Comparison of ENCODE assay signal across 17 cellular contexts in the genomic region with DNA sequence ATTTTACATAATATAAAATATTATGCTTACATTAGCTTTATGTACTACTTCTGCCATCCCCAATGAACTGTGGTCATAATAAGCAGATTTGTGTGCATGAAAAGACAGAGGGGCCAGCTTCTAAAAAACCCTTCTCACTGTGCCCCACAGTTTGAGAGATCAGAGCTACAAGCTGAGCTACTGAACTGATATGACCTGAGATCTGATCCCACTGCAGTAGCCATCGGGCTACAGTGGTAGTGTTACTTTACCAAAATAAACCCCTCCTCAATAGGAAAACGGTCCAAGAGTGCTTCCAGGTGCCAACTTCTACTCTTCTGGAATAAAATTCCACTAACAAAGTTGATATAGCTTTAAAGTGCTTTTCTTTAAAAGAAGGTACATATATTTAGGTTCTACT. TPM values are rescaled to one million over a fixed set of nuclear protein-coding genes. Genes with fewer than 3 reads are reported as not detected.
DNase-seq lines count a peak whose midpoint lies in the region; ATAC-seq and TF ChIP-seq lines count a peak whose summit lies in the region.
"Had no signal": no experiment of that assay in that cellular context is flagged by ENCODE, and none has a peak within 500 bp of the region (broad histone marks: within the 10 kb centered on the region; RNA-seq: fewer than 3 reads in every experiment).

No MANE protein-coding gene starts in this region.

- H3K27me3 Mint-ChIP-seq in CD4-positive, CD25-positive, alpha-beta regulatory T cell: no peaks in the 10 kb centered on the region
- H3K27me3 Mint-ChIP-seq in CD8-positive, alpha-beta T cell (ENCODE audit: low read depth): no peaks in the 10 kb centered on the region
- H3K27me3 Mint-ChIP-seq in CD14-positive monocyte (ENCODE audit: low read depth in 3 of 3): no peaks in the 10 kb centered on the region

- no peaks in the 10 kb centered on the region for H3K9me2 ChIP-seq in SU-DHL-6 (replicated peaks; ENCODE audit: insufficient read depth, low read length)

- peaks cover 10% of the 10 kb centered on the region; the same call in 1 of the 2 replicates for H4K20me1 ChIP-seq in SU-DHL-6 (ENCODE audit: low read depth, low read length)

- H3K4me1 ChIP-seq in CD4-positive, CD25-positive, alpha-beta regulatory T cell (ENCODE audit: control insufficient read depth, insufficient read depth, low read length, poor library complexity, severe bottlenecking): peaks cover 89% of the 10 kb centered on the region
- peaks cover 13% of the 10 kb centered on the region for H3K4me1 ChIP-seq in CD8-positive, alpha-beta T cell (ENCODE audit: insufficient read depth, low read length)
- peaks cover 2% of the 10 kb centered on the region for H3K4me1 ChIP-seq in mesendoderm (ENCODE audit: control insufficient read depth, low read depth, low read length)

- H3K18ac ChIP-seq in mesendoderm (ENCODE audit: low read length): no peak overlapping the region

- peak overlapping the region; percentile 90 for H3K4me3 ChIP-seq in CD4-positive, CD25-positive, alpha-beta regulatory T cell (ENCODE audit: low read depth, low read length)
- no peak overlapping the region for H3K4me3 ChIP-seq in CD8-positive, alpha-beta T cell (ENCODE audit: low read depth, low read length)
- H3K4me3 ChIP-seq in SU-DHL-6 (ENCODE audit: insufficient read depth, low read length, poor library complexity, severe bottlenecking) (no peak overlapping the region), mesendoderm (ENCODE audit: low read length) (no peak overlapping the region)
- H3K4me3 ChIP-seq: PC-9 had no signal

- H3K79me2 ChIP-seq in SU-DHL-6 (ENCODE audit: insufficient read depth, low read length) (peaks cover 95% of the 10 kb centered on the region), mesendoderm (ENCODE audit: control insufficient read depth, insufficient read depth, low read length) (no peaks in the 10 kb centered on the region)

- peak overlapping the region; percentile 83 to 99 (median 92) for H3K27ac Mint-ChIP-seq in CD4-positive, CD25-positive, alpha-beta regulatory T cell
- H3K27ac Mint-ChIP-seq in CD8-positive, alpha-beta T cell: peak overlapping the region; percentile 47
- no peak overlapping the region for H3K27ac Mint-ChIP-seq in CD14-positive monocyte

- H4K5ac ChIP-seq in mesendoderm (ENCODE audit: low read length): no peak overlapping the region

- no peak overlapping the region for H2AK5ac ChIP-seq in mesendoderm (ENCODE audit: low read length)

- no peaks in the 10 kb centered on the region for H3K9me3 ChIP-seq in CD4-positive, CD25-positive, alpha-beta regulatory T cell (ENCODE audit: control insufficient read depth in 2 of 2, low read length in 2 of 2)
- H3K9me3 ChIP-seq in CD8-positive, alpha-beta T cell (ENCODE audit: low read length): no peaks in the 10 kb centered on the region
- no peaks in the 10 kb centered on the region for H3K9me3 ChIP-seq in SU-DHL-6 (ENCODE audit: insufficient read depth, low read length)

- H3K79me1 ChIP-seq in mesendoderm (ENCODE audit: low read length): no peaks in the 10 kb centered on the region

- peak overlapping the region; percentile 95 for H3K27ac ChIP-seq in CD4-positive, CD25-positive, alpha-beta regulatory T cell (ENCODE audit: insufficient read depth, low read length, poor library complexity, severe bottlenecking)
- H3K27ac ChIP-seq in CD8-positive, alpha-beta T cell (ENCODE audit: low read depth, low read length): no peak overlapping the region
- H3K27ac ChIP-seq in SU-DHL-6 (ENCODE audit: low read depth, low read length): no peak overlapping the region
- H3K27ac ChIP-seq in mesendoderm (ENCODE audit: low read depth, low read length): no peak overlapping the region
- H3K27ac ChIP-seq: PC-9, RWPE1 had no signal

- H3K56ac ChIP-seq in mesendoderm (ENCODE audit: low read length): no peak overlapping the region

- CTCF ChIA-PET in CD8-positive, alpha-beta T cell (lab: Charles Lee): no interaction called here

- H3K4me2 ChIP-seq in SU-DHL-6 (ENCODE audit: low read depth, low read length, poor library complexity, severe bottlenecking): peak overlapping the region; percentile 24
- H3K4me2 ChIP-seq in mesendoderm (ENCODE audit: low read length): no peak overlapping the region
- H3K4me2 ChIP-seq: PC-9 had no signal

- peaks cover 11% of the 10 kb centered on the region for H3K36me3 Mint-ChIP-seq in CD4-positive, CD25-positive, alpha-beta regulatory T cell
- no peaks in the 10 kb centered on the region for H3K36me3 Mint-ChIP-seq in CD8-positive, alpha-beta T cell
- H3K36me3 Mint-ChIP-seq in CD14-positive monocyte: no peaks in the 10 kb centered on the region

- H2BK120ac ChIP-seq in mesendoderm (ENCODE audit: low read depth, low read length): peak overlapping the region; percentile 61

- intact Hi-C loops in CD8-positive, alpha-beta T cell (cut with DNase I, micrococcal nuclease): loop anchor here in 1 of 2 experiments (5.0 kb wide), 1 partner anchor 44 kb away; a partner anchor contains a TSS
- intact Hi-C loops in CD14-positive monocyte (cut with micrococcal nuclease): no loop called here

- no peak overlapping the region for H2AFZ ChIP-seq in SU-DHL-6 (ENCODE audit: low read depth, low read length, severe bottlenecking)
- H2AFZ ChIP-seq: PC-9 had no signal

- POLR2A ChIA-PET in CD8-positive, alpha-beta T cell (lab: Charles Lee): interaction anchor here (1.1 kb wide), 1 partner anchor 10 kb away, joined by 3 read pairs; no protein-coding TSS in a partner anchor

- peak overlapping the region; percentile 27 to 80 (median 64) for H3K4me3 Mint-ChIP-seq in CD4-positive, CD25-positive, alpha-beta regulatory T cell
- no peak overlapping the region for H3K4me3 Mint-ChIP-seq in CD8-positive, alpha-beta T cell
- no peak overlapping the region for H3K4me3 Mint-ChIP-seq in CD14-positive monocyte

- no peaks in the 10 kb centered on the region for H3K9me3 Mint-ChIP-seq in CD4-positive, CD25-positive, alpha-beta regulatory T cell
- H3K9me3 Mint-ChIP-seq in CD8-positive, alpha-beta T cell: no peaks in the 10 kb centered on the region
- no peaks in the 10 kb centered on the region for H3K9me3 Mint-ChIP-seq in CD14-positive monocyte

- peaks cover 9% of the 10 kb centered on the region; the same call in 1 of the 2 replicates for H3F3A ChIP-seq in SU-DHL-6 (ENCODE audit: insufficient read depth)

- peaks cover 3% of the 10 kb centered on the region for H3K36me3 ChIP-seq in CD4-positive, CD25-positive, alpha-beta regulatory T cell (ENCODE audit: control insufficient read depth, insufficient read depth, low read length)
- H3K36me3 ChIP-seq in CD8-positive, alpha-beta T cell (ENCODE audit: insufficient read depth, low read length): no peaks in the 10 kb centered on the region
- H3K36me3 ChIP-seq in SU-DHL-6 (ENCODE audit: low read length) (no peaks in the 10 kb centered on the region; the same call in 1 of the 2 replicates), mesendoderm (ENCODE audit: control insufficient read depth, insufficient read depth, low read length) (no peaks in the 10 kb centered on the region)

- H3K27me3 ChIP-seq in CD4-positive, CD25-positive, alpha-beta regulatory T cell (ENCODE audit: control insufficient read depth, insufficient read depth, low read length): no peaks in the 10 kb centered on the region
- H3K27me3 ChIP-seq in CD8-positive, alpha-beta T cell (ENCODE audit: insufficient read depth, low read length): no peaks in the 10 kb centered on the region
- no peaks in the 10 kb centered on the region for H3K27me3 ChIP-seq in SU-DHL-6 (ENCODE audit: low read length)
- no peaks in the 10 kb centered on the region for H3K27me3 ChIP-seq in mesendoderm (ENCODE audit: insufficient read depth, low read length, poor library complexity)

- H3K4ac ChIP-seq in mesendoderm (ENCODE audit: low read depth, low read length): no peak overlapping the region

- peaks cover 49 to 79% (median 59%) of the 10 kb centered on the region in 4 donors for H3K4me1 Mint-ChIP-seq in CD4-positive, CD25-positive, alpha-beta regulatory T cell
- peaks cover 48% of the 10 kb centered on the region for H3K4me1 Mint-ChIP-seq in CD8-positive, alpha-beta T cell (ENCODE audit: low read depth)
- no peaks in the 10 kb centered on the region for H3K4me1 Mint-ChIP-seq in CD14-positive monocyte

- no peak overlapping the region for H2BK15ac ChIP-seq in mesendoderm (replicated peaks; ENCODE audit: low read depth)

- no CpG with 5 or more reads among the region's 2 CpGs for WGBS in mesendoderm (ENCODE audit: extremely low coverage, insufficient coverage, low lambda C conversion rate)

- H4K8ac ChIP-seq in mesendoderm (ENCODE audit: low read depth, low read length): no peak overlapping the region

- ATAC-seq in CD4-positive, CD25-positive, alpha-beta regulatory T cell (ENCODE audit: low read depth in 2 of 2): no peak
- ATAC-seq in CD8-positive, alpha-beta T cell: no peak
- ATAC-seq: SK-N-SH treated with all-trans-retinoic acid at 6 μM for 48 hours had no signal

- H3K23ac ChIP-seq in mesendoderm (ENCODE audit: low read length): no peak overlapping the region

- no peak for DNase-seq in CD4-positive, CD25-positive, alpha-beta regulatory T cell
- no peak for DNase-seq in CD8-positive, alpha-beta T cell
- DNase-seq in mesendoderm (no peak), retina (no peak), middle frontal gyrus (ENCODE audit: extremely low spot score, low spot score) (no peak), CD14-positive monocyte (ENCODE audit: low spot score) (no peak)
- DNase-seq: C1 segment of cervical spinal cord, DMS153, GF-D8, NCI-H1105, NCI-H2081 treated with DMSO at 0.1 percent for 48 hours, NCI-H446 treated with DMSO at 0.1 percent for 48 hours, PC-9, SIG-M5 had no signal

- H2BK5ac ChIP-seq in mesendoderm (ENCODE audit: low read length): no peak overlapping the region

- TF ChIP-seq CTCF in CD8-positive, alpha-beta T cell (IDR thresholded peaks at IDR 0.05): no peak
- no peak for TF ChIP-seq CTCF in SU-DHL-6 (IDR thresholded peaks at IDR 0.05; ENCODE audit: insufficient read depth, low read length, poor library complexity, severe bottlenecking)
- TF ChIP-seq CTCF in CD14-positive monocyte (IDR thresholded peaks at IDR 0.05): no peak

- H3K9ac ChIP-seq in SU-DHL-6 (ENCODE audit: low read length) (no peak overlapping the region), mesendoderm (ENCODE audit: low read length) (no peak overlapping the region)

RNA-seq across cellular contexts. Expression of a gene that starts 43.1 kb away (rescaled TPM):
- 225 TPM for total RNA-seq in CD4-positive, CD25-positive, alpha-beta regulatory T cell
- 10 to 100 TPM; 26.8 to 36.7 (median 33.7) TPM for polyA plus RNA-seq in CD4-positive, CD25-positive, alpha-beta regulatory T cell
- 10 to 100 TPM; 11.2 to 14.6 TPM for total RNA-seq in CD8-positive, alpha-beta T cell
- 1.1 TPM for polyA plus RNA-seq in mesendoderm (2013, experiment 1 of 2)
- polyA plus RNA-seq in mesendoderm (2013, experiment 2 of 2): 1.0 TPM
- polyA plus RNA-seq in CD14-positive monocyte: under 1 TPM; 0.10 to 0.12 TPM

Comparison
In these comparisons a context has a peak if more than half of its experiments do, and no peak if none do; other contexts are left out.
1. H3K27ac Mint-ChIP-seq: peak in CD4-positive, CD25-positive, alpha-beta regulatory T cell (3 of 3) and CD8-positive, alpha-beta T cell (single experiment); none in CD14-positive monocyte (0 of 7).
2. H3K4me3 Mint-ChIP-seq: peak in CD4-positive, CD25-positive, alpha-beta regulatory T cell (4 of 4); none in CD8-positive, alpha-beta T cell (single experiment) and CD14-positive monocyte (0 of 2).
3. RNA of a gene that starts 43.1 kb away (total RNA-seq): 225 TPM in CD4-positive, CD25-positive, alpha-beta regulatory T cell (single experiment); 11.2 to 14.6 TPM in CD8-positive, alpha-beta T cell; every median in the first group is over 10 times any median in the second.